16 cellular contexts compared by ENCODE assay signal in genomic region chr4:761086-761485, GRCh38. TPM values are rescaled to one million over a fixed set of nuclear protein-coding genes. Genes with fewer than 3 reads are reported as not detected.
DNase-seq lines count a peak whose midpoint lies in the region; ATAC-seq, FAIRE-seq and TF ChIP-seq lines count a peak whose summit lies in the region.
"Had no signal": no experiment of that assay in that cellular context is flagged by ENCODE, and none has a peak within 500 bp of the region (broad histone marks: within the 10 kb centered on the region; RNA-seq: fewer than 3 reads in every experiment).

No MANE protein-coding gene starts in this region.

- DNase-seq in left ventricle myocardium superior (peak; percentile 27), right atrium auricular region (ENCODE audit: low spot score) (no peak), kidney (peak; percentile 54), middle frontal gyrus (ENCODE audit: extremely low spot score, low spot score) (no peak)
- DNase-seq: DND-41, KG1, MV-4-11, NCI-H1694 treated with DMSO at 0.1 percent for 48 hours, Peyer's patch had no signal

- H3K27ac Mint-ChIP-seq in activated T-helper 17 cell treated with anti-CD3 and anti-CD28 coated beads, Interleukin-2, amount 50 U/mL, for 72 hours: peak overlapping the region; percentile 52

- intact Hi-C loops in left ventricle myocardium superior (cut with micrococcal nuclease) (no loop called here), kidney (cut with DNase I) (no loop called here)

- no peak for TF ChIP-seq POLR2A in gastroesophageal sphincter (IDR thresholded peaks at IDR 0.05)

- no peaks in the 10 kb centered on the region for H3K9me3 Mint-ChIP-seq in activated T-helper 17 cell treated with anti-CD3 and anti-CD28 coated beads, Interleukin-2, amount 50 U/mL, for 72 hours

- TF ChIP-seq CTCF in right atrium auricular region (IDR thresholded peaks at IDR 0.05) (no peak), kidney (IDR thresholded peaks at IDR 0.05; ENCODE audit: borderline replicate concordance, extremely low read depth, insufficient read depth) (no peak), gastroesophageal sphincter (IDR thresholded peaks at IDR 0.05) (no peak)

- H3K36me3 Mint-ChIP-seq in activated T-helper 17 cell treated with anti-CD3 and anti-CD28 coated beads, Interleukin-2, amount 50 U/mL, for 72 hours (ENCODE audit: low read depth): peaks cover 54% of the 10 kb centered on the region

- 92 to 99% methylated on average over 9 to 12 of the region's 14 CpGs for WGBS in gastroesophageal sphincter (ENCODE audit: low coverage in 1 of 2), 2 donors

- no peak for TF ChIP-seq EP300 in gastroesophageal sphincter (IDR thresholded peaks at IDR 0.05)

- H3K27ac ChIP-seq in right atrium auricular region (no peak overlapping the region), kidney (ENCODE audit: low read depth in 2 of 2, low read length in 2 of 2) (no peak overlapping the region), temporal lobe (ENCODE audit: low read depth, low read length) (peak overlapping the region; percentile 9), gastroesophageal sphincter (no peak overlapping the region)
- H3K27ac ChIP-seq: BLaER1 treated with 17β-estradiol and CSF1 and Interleukin-3, amounts not matched to agents 10 nM and 100 nM; Peyer's patch had no signal

- H3K9me3 ChIP-seq in right atrium auricular region (no peaks in the 10 kb centered on the region), kidney (ENCODE audit: control insufficient read depth in 1 of 2, low read length in 2 of 2) (no peaks in the 10 kb centered on the region), gastroesophageal sphincter (peaks cover 0 to 13% (median 0%) of the 10 kb centered on the region in 3 donors)
- H3K9me3 ChIP-seq: BLaER1 treated with 17β-estradiol and CSF1 and Interleukin-3, amounts not matched to agents 10 nM and 100 nM; Peyer's patch had no signal

- no peak overlapping the region for H3K4me3 ChIP-seq in right atrium auricular region
- H3K4me3 ChIP-seq in kidney (ENCODE audit: low read length in 2 of 2): no peak overlapping the region
- H3K4me3 ChIP-seq in gastroesophageal sphincter: no peak overlapping the region
- H3K4me3 ChIP-seq: BLaER1 treated with 17β-estradiol and CSF1 and Interleukin-3, amounts not matched to agents 10 nM and 100 nM; Peyer's patch had no signal

- H3K4me1 ChIP-seq in right atrium auricular region: peaks cover 0 to 3% of the 10 kb centered on the region in 2 donors
- H3K4me1 ChIP-seq in kidney (ENCODE audit: control insufficient read depth in 1 of 2, insufficient read depth in 1 of 2, low read depth in 1 of 2, low read length in 2 of 2): no peaks in the 10 kb centered on the region
- H3K4me1 ChIP-seq in gastroesophageal sphincter: peaks cover 0 to 11% (median 0%) of the 10 kb centered on the region in 3 donors
- H3K4me1 ChIP-seq: Peyer's patch had no signal

- H3K4me1 Mint-ChIP-seq in activated T-helper 17 cell treated with anti-CD3 and anti-CD28 coated beads, Interleukin-2, amount 50 U/mL, for 72 hours: peaks cover 24% of the 10 kb centered on the region

- H3K4me3 Mint-ChIP-seq in activated T-helper 17 cell treated with anti-CD3 and anti-CD28 coated beads, Interleukin-2, amount 50 U/mL, for 72 hours: no peak overlapping the region

- H3K36me3 ChIP-seq in right atrium auricular region (peaks cover 66% of the 10 kb centered on the region), kidney (ENCODE audit: control insufficient read depth in 1 of 2, insufficient read depth in 2 of 2, low read length in 2 of 2) (peaks cover 9 to 16% of the 10 kb centered on the region in 2 donors), gastroesophageal sphincter (peaks cover 0 to 72% of the 10 kb centered on the region in 2 donors)

- no peak for FAIRE-seq in kidney (lab: Jason Lieb, UNC)
- FAIRE-seq: H54 had no signal

- H3K9ac ChIP-seq in kidney (ENCODE audit: low read length in 2 of 2): no peak overlapping the region
- H3K9ac ChIP-seq: BLaER1 treated with 17β-estradiol and CSF1 and Interleukin-3, amounts not matched to agents 10 nM and 100 nM had no signal

- H3K27me3 ChIP-seq in right atrium auricular region: no peaks in the 10 kb centered on the region
- no peaks in the 10 kb centered on the region for H3K27me3 ChIP-seq in gastroesophageal sphincter
- H3K27me3 ChIP-seq: BLaER1 treated with 17β-estradiol and CSF1 and Interleukin-3, amounts not matched to agents 10 nM and 100 nM; Peyer's patch had no signal

- no peak for ATAC-seq in left ventricle myocardium superior
- ATAC-seq in activated T-helper 17 cell treated with anti-CD3 and anti-CD28 coated beads, Interleukin-2, amount 50 U/mL, for 72 hours (replicated peaks): no peak
- no peak for ATAC-seq in GM18868 (IDR thresholded peaks at IDR 0.05; ENCODE audit: unreplicated experiment)
- no peak for ATAC-seq in gastroesophageal sphincter
- ATAC-seq: Right ventricle myocardium inferior had no signal

- H3K27me3 Mint-ChIP-seq in activated T-helper 17 cell treated with anti-CD3 and anti-CD28 coated beads, Interleukin-2, amount 50 U/mL, for 72 hours: no peaks in the 10 kb centered on the region

RNA-seq across cellular contexts. Expression of gene PCGF3, which starts 55.5 kb away (rescaled TPM):
- total RNA-seq in left ventricle myocardium superior (20.9 TPM), right atrium auricular region (10 to 100 TPM; 17.9 to 22.6 TPM), kidney (59.6 TPM), temporal lobe (54.6 TPM), gastroesophageal sphincter (10 to 100 TPM; 24.4 to 46.5 (median 40.7) TPM)
- total RNA-seq in activated T-helper 17 cell treated with anti-CD3 and anti-CD28 coated beads, Interleukin-2, amount 50 U/mL, for 72 hours: 10 to 100 TPM; 34.4 to 35.3 TPM
- 21.7 TPM for polyA plus RNA-seq in kidney (ENCODE audit: insufficient read depth, low read depth, low replicate concordance)

Comparison
In these comparisons a context has a peak if more than half of its experiments do, and no peak if none do; other contexts are left out.
1. DNase-seq: peak in left ventricle myocardium superior (single experiment) and kidney (single experiment); none in right atrium auricular region (single experiment) and middle frontal gyrus (single experiment).